ENCODE assay signal across 8 cellular contexts in the genomic region with DNA sequence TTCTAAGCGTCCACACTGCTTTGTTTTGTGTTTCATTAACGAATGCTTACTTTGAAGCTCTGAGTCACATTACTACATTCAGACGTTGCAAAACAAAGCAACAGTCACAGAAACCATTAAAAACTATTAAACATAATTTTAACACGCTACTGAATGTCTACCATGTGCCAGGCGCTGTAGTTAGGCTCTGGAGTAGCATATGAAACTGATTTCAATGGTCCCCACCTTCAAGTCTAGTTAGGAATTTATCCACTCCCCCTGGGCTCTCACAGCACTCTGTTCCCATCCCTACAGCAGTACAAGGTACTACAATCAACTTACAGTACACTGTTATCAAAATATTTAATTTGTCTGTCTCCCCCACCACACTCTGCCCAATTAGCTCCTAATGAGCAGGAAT. TPM values are rescaled to one million over a fixed set of nuclear protein-coding genes. Genes with fewer than 3 reads are reported as not detected.
DNase-seq lines count a peak whose midpoint lies in the region; ATAC-seq and TF ChIP-seq lines count a peak whose summit lies in the region.

No MANE protein-coding gene starts in this region.

- peaks cover 19% of the 10 kb centered on the region for H3K4me1 ChIP-seq in OCI-LY7 (ENCODE audit: insufficient read depth, low read length, poor library complexity, severe bottlenecking)
- H3K4me1 ChIP-seq in gastrocnemius medialis = peaks cover 11 to 16% of the 10 kb centered on the region in 2 donors

- peaks cover 42% of the 10 kb centered on the region for H3K79me2 ChIP-seq in OCI-LY7 (ENCODE audit: insufficient read depth, low read depth, low read length)

- intact Hi-C loops in OCI-LY7 (cut with micrococcal nuclease; ENCODE audit: unreplicated experiment) = loop anchor here (1.0 to 10.0 kb wide), 5 partner anchors 12 to 366 kb away; a partner anchor contains a TSS
- intact Hi-C loops in gastrocnemius medialis (cut with DNase I; ENCODE audit: low total_unique reads) = loop anchor here (1.0 to 5.0 kb wide), 3 partner anchors 34 to 349 kb away; a partner anchor contains a TSS

- H3K27me3 ChIP-seq in gastrocnemius medialis = no peaks in the 10 kb centered on the region

- peak overlapping the region; percentile 83 for H3K4me2 ChIP-seq in OCI-LY7 (ENCODE audit: low read length)

- no peak for ATAC-seq in gastrocnemius medialis

- H2AFZ ChIP-seq in OCI-LY7 (ENCODE audit: low read length) = peak overlapping the region; percentile 62; the same call in 1 of the 2 replicates

- no peaks in the 10 kb centered on the region for H3K9me2 ChIP-seq in OCI-LY7 (ENCODE audit: insufficient read depth, low read length)

- no peak for TF ChIP-seq CTCF in GM12875 (IDR thresholded peaks at IDR 0.05; ENCODE audit: borderline replicate concordance, insufficient read depth, low read depth, low read length)
- no peak for TF ChIP-seq CTCF in OCI-LY7 (conservative IDR thresholded peaks at IDR 0.05; ENCODE audit: low read length)
- TF ChIP-seq CTCF in fibroblast of mammary gland (conservative IDR thresholded peaks at IDR 0.05; ENCODE audit: control insufficient read depth, insufficient read depth, low read depth, low read length) = no peak
- no peak for TF ChIP-seq CTCF in gastrocnemius medialis (IDR thresholded peaks at IDR 0.05 in 4 of 5, conservative IDR thresholded peaks at IDR 0.05 in 1 of 5)

- TF ChIP-seq POLR2A in gastrocnemius medialis (IDR thresholded peaks at IDR 0.05) = no peak

- peaks cover 38% of the 10 kb centered on the region for H3K36me3 ChIP-seq in OCI-LY7 (ENCODE audit: insufficient read depth, low read length)
- H3K36me3 ChIP-seq in gastrocnemius medialis = peaks cover 0 to 37% of the 10 kb centered on the region in 2 donors

- POLR2A ChIA-PET in OCI-LY7 (lab: Charles Lee) = interaction anchor here (0.7 to 1.9 kb wide), 6 partner anchors 12 to 365 kb away, joined by 3 to 13 read pairs (median 6); no protein-coding TSS in a partner anchor

- DNase-seq in OCI-LY7 (ENCODE audit: low spot score) (peak; percentile 34), fibroblast of mammary gland (ENCODE audit: low read depth) (peak; percentile 40), gastrocnemius medialis (no peak), NCI-H446 treated with DMSO at 0.1 percent for 48 hours (lab: John Stamatoyannopoulos, UW) (no peak)
- no peak for DNase-seq in stimulated activated CD4-positive, alpha-beta T cell treated with anti-CD3 and anti-CD28 coated beads, Interleukin-12 subunit alpha, Interleukin-12 subunit beta, amount 100 ng/mL, for 4 hours
- DNase-seq in NK-92 treated with Interleukin-12 subunit alpha and Interleukin-12 subunit beta, amount 100 ng/mL, for 24 hours (lab: John Stamatoyannopoulos, UW) = no peak
- DNase-seq in stimulated activated CD4-positive, alpha-beta T cell treated with anti-CD3 and anti-CD28 coated beads, Interleukin-15, amount 100 ng/mL, for 24 hours = no peak

- peak overlapping the region; percentile 80 for H3K4me3 ChIP-seq in GM12875 (ENCODE audit: low read depth, low read length)
- H3K4me3 ChIP-seq in OCI-LY7 (ENCODE audit: low read depth, low read length, poor library complexity, severe bottlenecking) = peak overlapping the region; percentile 92
- peak overlapping the region; percentile 87 for H3K4me3 ChIP-seq in fibroblast of mammary gland (ENCODE audit: control insufficient read depth, low read depth, low read length)
- peak overlapping the region; percentile 70 to 91 (median 77) for H3K4me3 ChIP-seq in gastrocnemius medialis

- CTCF ChIA-PET in OCI-LY7 (lab: Charles Lee; ENCODE audit: unreplicated experiment) = interaction anchor here (0.6 to 1.1 kb wide), 2 partner anchors 106 to 366 kb away, joined by 3 read pairs; a partner anchor contains a TSS

- H4K20me1 ChIP-seq in OCI-LY7 (ENCODE audit: insufficient read depth, low read length) = 0 out of 2 replicates have a peak, but pooled peaks cover 4% of the 10 kb centered on the region

- in situ Hi-C loops in gastrocnemius medialis (cut with MboI; ENCODE audit: low sequenced_read_pairs in 4 of 4) = no loop called here

- TSS peak; percentile 90 for BruUV-seq in OCI-LY7 (replicated peaks; lab: Mats Ljungman, UMichigan)

- H3K9me3 ChIP-seq in OCI-LY7 (ENCODE audit: low read length) (no peaks in the 10 kb centered on the region), gastrocnemius medialis (no peaks in the 10 kb centered on the region)

- H3K27ac ChIP-seq in OCI-LY7 (ENCODE audit: low read depth, low read length, poor library complexity, severe bottlenecking) (peak overlapping the region; percentile 42), gastrocnemius medialis (peak overlapping the region; percentile 68 to 87 (median 82))

RNA-seq across cellular contexts. Expression of a gene that starts 0.6 kb away (rescaled TPM):
- 52.9 and 63.3 TPM in 2 replicates for total RNA-seq in OCI-LY7 (2014; rRNA removed; shearing (Covaris generic))
- total RNA-seq in OCI-LY7 (2022) = 106 and 118 TPM in 2 replicates
- total RNA-seq in gastrocnemius medialis = 10 to 100 TPM; 22.7 to 35.2 (median 27.8) TPM

RNA-seq across cellular contexts. Expression of a gene that starts 35.9 kb away (rescaled TPM):
- total RNA-seq in OCI-LY7 (2014; rRNA removed; shearing (Covaris generic)) = 27.8 and 29.8 TPM in 2 replicates
- total RNA-seq in OCI-LY7 (2022) (68.2 and 76.1 TPM in 2 replicates), gastrocnemius medialis (1 to 10 TPM; 7.0 to 9.2 (median 8.4) TPM)

RNA-seq across cellular contexts. Expression of a gene that starts 41.8 kb away (rescaled TPM):
- 50.7 and 64.3 TPM in 2 replicates for total RNA-seq in OCI-LY7 (2014; rRNA removed; shearing (Covaris generic))
- total RNA-seq in OCI-LY7 (2022) = 32.1 and 32.7 TPM in 2 replicates
- total RNA-seq in gastrocnemius medialis = 10 to 100 TPM; 43.8 to 73.9 (median 61.6) TPM

Comparison
In these comparisons a context has a peak if more than half of its experiments do, and no peak if none do; other contexts are left out.
1. DNase-seq: peak in OCI-LY7 (single experiment) and fibroblast of mammary gland (single experiment); none in gastrocnemius medialis (0 of 2), NCI-H446 treated with DMSO at 0.1 percent for 48 hours (single experiment), stimulated activated CD4-positive, alpha-beta T cell treated with anti-CD3 and anti-CD28 coated beads, Interleukin-12 subunit alpha, Interleukin-12 subunit beta, amount 100 ng/mL, for 4 hours (single experiment), NK-92 treated with Interleukin-12 subunit alpha and Interleukin-12 subunit beta, amount 100 ng/mL, for 24 hours (single experiment) and stimulated activated CD4-positive, alpha-beta T cell treated with anti-CD3 and anti-CD28 coated beads, Interleukin-15, amount 100 ng/mL, for 24 hours (single experiment).
2. Peak in every context shown above with its lines, with median percentiles within 50 percentile points of each other: H3K4me3 ChIP-seq.